18 cellular contexts compared by ENCODE assay signal in the genomic region with DNA sequence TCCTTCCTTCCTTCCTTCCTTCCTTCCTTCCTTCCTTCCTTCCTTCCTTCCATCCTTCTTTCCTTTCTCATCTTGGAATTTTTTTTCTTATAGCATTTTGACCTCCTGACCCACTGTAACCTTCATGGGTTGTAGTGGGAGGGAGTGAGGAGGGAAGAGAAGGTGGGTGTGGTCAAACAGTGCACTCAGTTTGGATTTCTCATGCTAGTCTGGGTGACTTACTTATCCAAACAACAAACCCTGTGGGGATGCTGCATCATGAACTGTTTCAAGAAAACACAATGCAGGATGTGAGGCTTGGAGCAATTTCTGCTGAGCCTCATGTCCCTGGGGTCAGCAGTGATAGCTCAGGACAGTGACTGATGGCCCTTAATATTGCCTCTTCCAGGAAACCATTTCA.
DNase-seq lines count a peak whose midpoint lies in the region; ATAC-seq and TF ChIP-seq lines count a peak whose summit lies in the region.
"Had no signal": no experiment of that assay in that cellular context is flagged by ENCODE, and none has a peak within 500 bp of the region (broad histone marks: within the 10 kb centered on the region; RNA-seq: fewer than 3 reads in every experiment).

No MANE protein-coding gene starts in this region.

- H3K4me3 ChIP-seq in HEK293 (ENCODE audit: low read depth, low read length), result no peak overlapping the region
- H3K4me3 ChIP-seq in MG63, result no peak overlapping the region
- H3K4me3 ChIP-seq in fibroblast of mammary gland (ENCODE audit: control insufficient read depth, low read depth, low read length), result no peak overlapping the region
- H3K4me3 ChIP-seq: A549 had no signal

- POLR2A ChIA-PET in HEK293 (lab: Yijun Ruan, JAX), result no interaction called here

- peak; percentile 76 for ATAC-seq in sciatic nerve
- ATAC-seq: A549 had no signal

- H3K9me3 ChIP-seq in HEK293 (ENCODE audit: control insufficient read depth, insufficient read depth, low read depth, low read length), result no peaks in the 10 kb centered on the region
- H3K9me3 ChIP-seq in MG63, result no peaks in the 10 kb centered on the region; the same call in 1 of the 2 replicates
- H3K9me3 ChIP-seq: A549 had no signal

- no peaks in the 10 kb centered on the region for H3K27me3 ChIP-seq in MG63

- intact Hi-C loops in sciatic nerve (cut with DNase I), result no loop called here

- no peak overlapping the region for H3K27ac ChIP-seq in HEK293 (ENCODE audit: extremely low read depth, low read depth, low read length)
- H3K27ac ChIP-seq: A549 had no signal

- H3K36me3 ChIP-seq in HEK293 (ENCODE audit: control insufficient read depth in 2 of 2, insufficient read depth in 1 of 2, low read length in 2 of 2) (no peaks in the 10 kb centered on the region), MG63 (no peaks in the 10 kb centered on the region)

- no peaks in the 10 kb centered on the region for H3K4me1 ChIP-seq in HEK293 (ENCODE audit: control insufficient read depth, insufficient read depth, low read length)
- H3K4me1 ChIP-seq: A549 had no signal

- peak; percentile 35 for DNase-seq in MG63
- peak; percentile 41 for DNase-seq in fibroblast of mammary gland (ENCODE audit: low read depth)
- no peak for DNase-seq in sciatic nerve (ENCODE audit: low spot score)
- DNase-seq in anterior cingulate cortex (lab: John Stamatoyannopoulos, UW), result no peak
- no peak for DNase-seq in stimulated activated CD4-positive, alpha-beta T cell treated with anti-CD3 and anti-CD28 coated beads, Interleukin-15, amount 100 ng/mL, for 24 hours
- no peak for DNase-seq in midbrain (lab: John Stamatoyannopoulos, UW)
- DNase-seq: CD4-positive, CD25-positive, alpha-beta regulatory T cell; COR-L47; DMS79; H9; KBM-7; NCI-H1105; NCI-H146; NCI-H2029; NCI-H526; SHP77 had no signal

- TF ChIP-seq CTCF in HEK293 (tag by site-specific recombination; IDR thresholded peaks at IDR 0.05) (no peak), fibroblast of mammary gland (conservative IDR thresholded peaks at IDR 0.05; ENCODE audit: control insufficient read depth, insufficient read depth, low read depth, low read length) (no peak)

- CTCF ChIA-PET in HEK293 (lab: Yijun Ruan, JAX), result no interaction called here

TF ChIP-seq in HEK293, 187 proteins besides CTCF, POLR2A, EP300 and RAD21:
- peak; percentile 24; the same call in 1 of the 2 replicates for TF ChIP-seq ZNF585B (tag by site-specific recombination; IDR thresholded peaks at IDR 0.05)
- no peak for TF ChIP-seq ZNF138 (tag by site-specific recombination; IDR thresholded peaks at IDR 0.05; ENCODE audit: borderline replicate concordance)
- TF ChIP-seq, protein P1, sequence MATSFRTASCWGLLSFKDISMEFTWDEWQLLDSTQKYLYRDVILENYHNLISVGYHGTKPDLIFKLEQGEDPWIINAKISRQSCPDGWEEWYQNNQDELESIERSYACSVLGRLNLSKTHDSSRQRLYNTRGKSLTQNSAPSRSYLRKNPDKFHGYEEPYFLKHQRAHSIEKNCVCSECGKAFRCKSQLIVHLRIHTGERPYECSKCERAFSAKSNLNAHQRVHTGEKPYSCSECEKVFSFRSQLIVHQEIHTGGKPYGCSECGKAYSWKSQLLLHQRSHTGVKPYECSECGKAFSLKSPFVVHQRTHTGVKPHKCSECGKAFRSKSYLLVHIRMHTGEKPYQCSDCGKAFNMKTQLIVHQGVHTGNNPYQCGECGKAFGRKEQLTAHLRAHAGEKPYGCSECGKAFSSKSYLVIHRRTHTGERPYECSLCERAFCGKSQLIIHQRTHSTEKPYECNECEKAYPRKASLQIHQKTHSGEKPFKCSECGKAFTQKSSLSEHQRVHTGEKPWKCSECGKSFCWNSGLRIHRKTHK (tag by site-specific recombination; IDR thresholded peaks at IDR 0.05), result no peak
- no peak for TF ChIP-seq ZNF624 (tag by site-specific recombination; IDR thresholded peaks at IDR 0.05)
- TF ChIP-seq ZNF600 (tag by site-specific recombination; IDR thresholded peaks at IDR 0.05), result no peak
- no peak for TF ChIP-seq ZNF610 (tag by site-specific recombination; IDR thresholded peaks at IDR 0.05; ENCODE audit: borderline replicate concordance)
- TF ChIP-seq ZNF16 (tag by site-specific recombination; IDR thresholded peaks at IDR 0.05; ENCODE audit: low read depth), result no peak

Comparison
In these comparisons a context has a peak if more than half of its experiments do, and no peak if none do; other contexts are left out.
1. DNase-seq: peak in MG63 (single experiment) and fibroblast of mammary gland (single experiment); none in sciatic nerve (single experiment), anterior cingulate cortex (0 of 58), stimulated activated CD4-positive, alpha-beta T cell treated with anti-CD3 and anti-CD28 coated beads, Interleukin-15, amount 100 ng/mL, for 24 hours (single experiment) and midbrain (single experiment).